ENCODE assay signal across 7 cellular contexts in the genomic region with DNA sequence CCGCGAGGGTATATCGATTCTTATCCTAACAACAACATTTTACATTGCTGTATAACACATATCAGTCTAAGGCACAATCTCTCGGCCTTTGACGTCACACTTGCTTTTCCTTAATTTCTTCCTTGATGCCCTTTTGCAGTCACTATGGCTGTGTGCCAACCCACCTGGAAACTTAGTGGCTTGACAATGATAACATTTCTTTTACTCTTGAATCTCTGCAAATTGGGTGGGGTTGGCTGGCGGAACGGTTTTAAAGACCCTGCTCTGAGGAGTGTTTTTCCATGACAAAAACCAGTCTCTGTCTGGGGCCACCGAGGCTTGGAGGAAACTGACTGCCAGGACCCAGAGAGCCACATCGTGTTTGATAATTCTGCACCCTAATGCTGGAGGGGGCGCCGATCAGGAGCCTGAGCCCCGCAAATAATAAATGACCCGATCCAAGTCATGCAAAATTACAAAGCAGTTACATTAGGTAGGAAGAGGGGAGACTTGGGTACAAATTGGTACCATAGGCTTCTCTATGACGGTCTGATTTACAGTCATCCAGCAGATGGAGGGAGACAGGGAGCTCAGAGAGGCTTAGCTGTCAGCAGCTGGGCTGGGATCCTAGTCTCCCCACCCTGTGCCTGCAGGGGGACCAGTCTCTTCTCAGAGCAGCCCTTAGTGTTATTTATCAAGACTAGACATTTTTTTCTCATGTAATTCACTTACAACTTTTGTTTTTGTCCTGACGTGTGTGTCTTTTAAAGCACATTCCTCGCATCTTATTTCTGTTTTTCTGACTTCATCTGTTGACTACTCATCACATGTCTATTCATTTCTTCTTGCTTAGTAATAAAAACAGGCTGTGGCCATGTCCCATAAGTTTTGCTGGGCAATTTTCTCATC.
DNase-seq lines count a peak whose midpoint lies in the region; ATAC-seq, FAIRE-seq and TF ChIP-seq lines count a peak whose summit lies in the region.

No MANE protein-coding gene starts in this region.

- TF ChIP-seq CTCF in fibroblast of the aortic adventitia (IDR thresholded peaks at IDR 0.05; ENCODE audit: insufficient read depth, low read length): peak; percentile 54

- H3K27me3 ChIP-seq in SJSA1 (replicated peaks): no peaks in the 10 kb centered on the region

- H3K27me3 Mint-ChIP-seq in stimulated activated naive B cell treated with anti-CD40 and anti-IgM and Interleukin-4, amounts not matched to agents 10 μg/mL and 1 μg/mL and 100 μg/mL, for 72 hours: no peaks in the 10 kb centered on the region

- H3K9me3 ChIP-seq in SJSA1 (replicated peaks): no peaks in the 10 kb centered on the region

- H3K9me3 Mint-ChIP-seq in stimulated activated naive B cell treated with anti-CD40 and anti-IgM and Interleukin-4, amounts not matched to agents 10 μg/mL and 1 μg/mL and 100 μg/mL, for 72 hours: no peaks in the 10 kb centered on the region

- H3K4me1 Mint-ChIP-seq in stimulated activated naive B cell treated with anti-CD40 and anti-IgM and Interleukin-4, amounts not matched to agents 10 μg/mL and 1 μg/mL and 100 μg/mL, for 72 hours: peaks cover 42 to 72% of the 10 kb centered on the region in 2 donors

- no peak for ATAC-seq in stimulated activated naive B cell treated with anti-CD40 and anti-IgM and Interleukin-4, amounts not matched to agents 10 μg/mL and 1 μg/mL and 100 μg/mL, for 72 hours (replicated peaks)

- no peaks in the 10 kb centered on the region for H3K36me3 Mint-ChIP-seq in stimulated activated naive B cell treated with anti-CD40 and anti-IgM and Interleukin-4, amounts not matched to agents 10 μg/mL and 1 μg/mL and 100 μg/mL, for 72 hours

- no peaks in the 10 kb centered on the region for H3K36me3 ChIP-seq in SJSA1

- peak overlapping the region; percentile 11 to 21 for H3K4me3 Mint-ChIP-seq in stimulated activated naive B cell treated with anti-CD40 and anti-IgM and Interleukin-4, amounts not matched to agents 10 μg/mL and 1 μg/mL and 100 μg/mL, for 72 hours

- no peak overlapping the region for H3K4me3 ChIP-seq in SJSA1
- H3K4me3 ChIP-seq in fibroblast of the aortic adventitia (ENCODE audit: low read depth, low read length): no peak overlapping the region

- DNase-seq in GM12891 (ENCODE audit: insufficient read length, low spot score) (no peak), SJSA1 (ENCODE audit: low read depth in 1 of 2, low spot score in 2 of 2) (peak; percentile 85 to 91), fibroblast of the aortic adventitia (ENCODE audit: low read depth) (peak; percentile 89), GF-D8 (lab: John Stamatoyannopoulos, UW) (no peak), medulla oblongata (ENCODE audit: extremely low spot score) (no peak), midbrain (lab: John Stamatoyannopoulos, UW) (no peak)
- no peak for DNase-seq in stimulated activated naive B cell treated with anti-CD40 and anti-IgM and Interleukin-4, amounts not matched to agents 10 μg/mL and 1 μg/mL and 100 μg/mL, for 72 hours

- TF ChIP-seq POLR2A in GM12891 (IDR thresholded peaks at IDR 0.05; ENCODE audit: low read depth, low read length): no peak

- peaks cover 39% of the 10 kb centered on the region for H3K4me1 ChIP-seq in SJSA1 (replicated peaks)

- H3K27ac ChIP-seq in SJSA1: peak overlapping the region; percentile 81

- FAIRE-seq in GM12891 (lab: Jason Lieb, UNC): peak; percentile 54

- peak overlapping the region; percentile 38 for H3K27ac Mint-ChIP-seq in stimulated activated naive B cell treated with anti-CD40 and anti-IgM and Interleukin-4, amounts not matched to agents 10 μg/mL and 1 μg/mL and 100 μg/mL, for 72 hours

TF ChIP-seq in GM12891, 5 proteins besides CTCF, POLR2A, EP300 and RAD21:
- no peak for TF ChIP-seq POLR2AphosphoS5 (IDR thresholded peaks at IDR 0.05; ENCODE audit: low read depth, low read length)
- TF ChIP-seq POU2F2 (IDR thresholded peaks at IDR 0.05; ENCODE audit: low read depth, low read length): no peak
- TF ChIP-seq TAF1 (IDR thresholded peaks at IDR 0.05; ENCODE audit: low read depth, low read length): no peak
- TF ChIP-seq SPI1 (IDR thresholded peaks at IDR 0.05; ENCODE audit: low read depth, low read length): no peak
- TF ChIP-seq PAX5 (IDR thresholded peaks at IDR 0.05; ENCODE audit: insufficient read depth, low read length, severe bottlenecking): no peak

Comparison
In these comparisons a context has a peak if more than half of its experiments do, and no peak if none do; other contexts are left out.
1. DNase-seq: peak in SJSA1 (2 of 2) and fibroblast of the aortic adventitia (single experiment); none in GM12891 (single experiment), stimulated activated naive B cell treated with anti-CD40 and anti-IgM and Interleukin-4, amounts not matched to agents 10 μg/mL and 1 μg/mL and 100 μg/mL, for 72 hours (single experiment), GF-D8 (single experiment), medulla oblongata (single experiment) and midbrain (single experiment).